In the genomic region with DNA sequence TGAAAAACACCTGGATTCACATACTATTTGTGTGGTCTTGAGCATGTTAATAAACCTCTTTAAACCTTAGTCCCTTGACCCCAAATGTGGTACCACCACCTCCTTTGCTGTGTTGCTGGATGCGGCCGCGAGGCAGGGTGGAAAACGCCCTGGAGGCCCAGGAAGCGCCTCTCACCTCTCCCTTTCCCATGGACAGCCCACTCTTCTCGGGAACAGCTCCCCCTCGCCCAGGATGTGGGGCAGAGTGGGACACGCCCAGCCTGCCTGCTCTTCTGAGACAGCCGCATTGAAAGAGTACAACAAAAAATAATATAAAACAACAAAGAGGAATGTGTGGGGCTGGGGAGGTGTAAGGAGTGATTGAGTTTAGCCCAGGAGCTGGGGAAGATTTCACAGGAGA, we compare ENCODE assay signal across 12 cellular contexts.
"Had no signal": no experiment of that assay in that cellular context is flagged by ENCODE, and none has a peak within 500 bp of the region (broad histone marks: within the 10 kb centered on the region; RNA-seq: fewer than 3 reads in every experiment).

No MANE protein-coding gene starts in this region.

- H3K9me3 ChIP-seq: right atrium auricular region, transverse colon had no signal

- H3K27ac ChIP-seq: brain microvascular endothelial cell had no signal

- H3K36me3 Mint-ChIP-seq: stimulated activated memory B cell treated with anti-CD40 and anti-IgM and Interleukin-4, amounts not matched to agents 10 μg/mL and 1 μg/mL and 100 μg/mL, for 72 hours had no signal

- H3K27ac Mint-ChIP-seq: activated T-cell treated with anti-CD3 and anti-CD28 coated beads, Interleukin-2, amount 50 U/mL, for 24 hours; dendritic cell treated with granulocyte-macrophage colony-stimulating factor and Interleukin-4, amounts not matched to agents 40 ng/mL and 50 ng/mL, for 4 days; stimulated activated memory B cell treated with anti-CD40 and anti-IgM and Interleukin-4, amounts not matched to agents 10 μg/mL and 1 μg/mL and 100 μg/mL, for 72 hours had no signal

- H3K4me1 Mint-ChIP-seq: stimulated activated memory B cell treated with anti-CD40 and anti-IgM and Interleukin-4, amounts not matched to agents 10 μg/mL and 1 μg/mL and 100 μg/mL, for 72 hours had no signal

- H3K27me3 ChIP-seq: brain microvascular endothelial cell, right atrium auricular region, transverse colon had no signal

- ATAC-seq: activated naive CD4-positive, alpha-beta T cell treated with anti-CD3 and anti-CD28 coated beads, Interleukin-2, amount 50 U/mL, for 72 hours; effector memory CD8-positive, alpha-beta T cell; stimulated activated memory B cell treated with anti-CD40 and anti-IgM and Interleukin-4, amounts not matched to agents 10 μg/mL and 1 μg/mL and 100 μg/mL, for 72 hours had no signal

- H3K4me3 ChIP-seq: right atrium auricular region, transverse colon had no signal

- DNase-seq: activated CD4-positive, alpha-beta T cell treated with anti-CD3 and anti-CD28 coated beads, Interleukin-2, amount 50 U/mL, for 4 hours; activated effector memory CD4-positive, alpha-beta T cell treated with Interleukin-2 at 50 U/mL for 16 hours; activated T-cell treated with anti-CD3 and anti-CD28 coated beads, Interleukin-2, amount 50 U/mL, for 24 hours; amniotic stem cell; brain microvascular endothelial cell; effector memory CD8-positive, alpha-beta T cell; glutamatergic neuron; transverse colon had no signal

- H3K4me3 Mint-ChIP-seq: activated T-cell treated with anti-CD3 and anti-CD28 coated beads, Interleukin-2, amount 50 U/mL, for 24 hours; dendritic cell treated with granulocyte-macrophage colony-stimulating factor and Interleukin-4, amounts not matched to agents 40 ng/mL and 50 ng/mL, for 4 days; effector memory CD8-positive, alpha-beta T cell; stimulated activated memory B cell treated with anti-CD40 and anti-IgM and Interleukin-4, amounts not matched to agents 10 μg/mL and 1 μg/mL and 100 μg/mL, for 72 hours had no signal

- H3K9me3 Mint-ChIP-seq: activated T-cell treated with anti-CD3 and anti-CD28 coated beads, Interleukin-2, amount 50 U/mL, for 24 hours; dendritic cell treated with granulocyte-macrophage colony-stimulating factor and Interleukin-4, amounts not matched to agents 40 ng/mL and 50 ng/mL, for 4 days; effector memory CD8-positive, alpha-beta T cell had no signal

- H3K27me3 Mint-ChIP-seq: effector memory CD8-positive, alpha-beta T cell had no signal

- H3K36me3 ChIP-seq: brain microvascular endothelial cell, right atrium auricular region, transverse colon had no signal
